19 cellular contexts compared by ENCODE assay signal in the genomic region with DNA sequence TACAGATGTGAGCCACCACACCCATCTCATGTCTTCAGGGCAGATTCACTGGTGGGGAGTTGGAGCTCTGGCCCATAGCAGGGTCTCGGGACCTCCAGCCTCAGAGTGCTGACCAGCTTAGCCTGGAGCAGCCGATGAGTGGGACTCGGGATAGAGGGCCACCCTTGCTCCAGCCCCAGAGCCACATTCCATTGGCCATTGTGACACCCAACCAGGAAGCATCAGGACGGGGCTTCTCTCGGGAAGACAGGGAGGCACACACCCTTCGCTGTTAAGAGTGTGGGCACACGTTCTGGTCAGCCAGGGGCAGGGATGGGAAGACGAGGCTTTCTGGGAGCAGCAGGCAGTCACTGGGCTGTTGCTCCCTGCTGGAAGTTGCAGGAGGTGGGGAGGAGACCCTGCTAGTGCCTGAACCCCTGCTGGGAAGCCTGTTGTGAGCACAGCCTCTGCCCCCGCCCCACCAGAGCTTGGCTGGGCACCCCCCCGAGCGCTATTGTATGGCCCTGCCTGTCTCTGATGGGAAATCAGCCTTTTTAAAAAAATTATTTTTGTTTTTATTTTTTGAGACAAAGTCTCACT. TPM values are rescaled to one million over a fixed set of nuclear protein-coding genes. Genes with fewer than 3 reads are reported as not detected.
DNase-seq lines count a peak whose midpoint lies in the region; ATAC-seq and TF ChIP-seq lines count a peak whose summit lies in the region.
"Had no signal": no experiment of that assay in that cellular context is flagged by ENCODE, and none has a peak within 500 bp of the region (broad histone marks: within the 10 kb centered on the region; RNA-seq: fewer than 3 reads in every experiment).

No MANE protein-coding gene starts in this region.

- H2AK5ac ChIP-seq in trophoblast cell (ENCODE audit: low read length), result peak overlapping the region; percentile 59

- no peak overlapping the region for H3K14ac ChIP-seq in trophoblast cell (ENCODE audit: low read length)

- H3K27me3 ChIP-seq in breast epithelium (peaks cover 0 to 15% of the 10 kb centered on the region in 2 donors), mammary epithelial cell (ENCODE audit: insufficient read depth, low read length) (no peaks in the 10 kb centered on the region), right cardiac atrium (ENCODE audit: control insufficient read depth, insufficient read depth) (no peaks in the 10 kb centered on the region), trophoblast cell (ENCODE audit: insufficient read depth, low read length) (no peaks in the 10 kb centered on the region), vagina (no peaks in the 10 kb centered on the region)

- H2BK12ac ChIP-seq in trophoblast cell (ENCODE audit: low read length), result no peak overlapping the region

- H3K79me2 ChIP-seq in mammary epithelial cell (ENCODE audit: insufficient read depth, low read length), result no peaks in the 10 kb centered on the region
- H3K79me2 ChIP-seq in trophoblast cell (ENCODE audit: control insufficient read depth, insufficient read depth, low read length, poor library complexity), result no peaks in the 10 kb centered on the region

- 65% methylated on average over 8 of the region's 11 CpGs for WGBS in mammary epithelial cell (ENCODE audit: low coverage, missing lambda C conversion rate)
- 43% methylated on average over 11 of the region's 11 CpGs for WGBS in right cardiac atrium
- no CpG with 5 or more reads among the region's 11 CpGs for WGBS in trophoblast cell (ENCODE audit: extremely low coverage, insufficient coverage, insufficient read length)

- DNase-seq in breast epithelium (ENCODE audit: low spot score in 2 of 2) (no peak), mammary epithelial cell (no peak), right cardiac atrium (peak in 2 of 3 donors; percentile 57 to 75), trophoblast cell (no peak), vagina (ENCODE audit: extremely low spot score in 2 of 2) (no peak), NCI-H82 (lab: John Stamatoyannopoulos, UW) (no peak)
- DNase-seq in activated naive CD4-positive, alpha-beta T cell treated with anti-CD3 and anti-CD28 coated beads, Interleukin-2, amount 50 U/mL, for 16 hours, result no peak
- DNase-seq: activated CD4-positive, alpha-beta T cell treated with anti-CD3 and anti-CD28 coated beads, Interleukin-2, amount 10 ng/mL, durations not matched to agents 24 days and 14 days; activated T-cell treated with anti-CD3 and anti-CD28 coated beads, Interleukin-2, amount 50 U/mL, for 1 hour; effector CD4-positive, alpha-beta T cell; GOT3; Kasumi-1; NCI-H2227 treated with DMSO at 0.1 percent for 48 hours; posterior cingulate gyrus; stimulated activated CD4-positive, alpha-beta T cell treated with anti-CD3 and anti-CD28 coated beads, Interleukin-15, amount 100 ng/mL, for 24 hours; T-helper 9 cell had no signal

- no peak overlapping the region for H3K18ac ChIP-seq in trophoblast cell (ENCODE audit: low read length)

- dilution Hi-C loops in mammary epithelial cell (cut with HindIII; ENCODE audit: low sequenced_read_pairs), result no loop called here

- H3K4me2 ChIP-seq in mammary epithelial cell (ENCODE audit: insufficient read depth, low read depth, low read length) (no peak overlapping the region), trophoblast cell (ENCODE audit: low read length) (no peak overlapping the region)

- peak overlapping the region; percentile 41 to 65 (median 44) for H3K4me3 ChIP-seq in breast epithelium
- H3K4me3 ChIP-seq in mammary epithelial cell (replicated peaks in 1 of 3; ENCODE audit: insufficient read depth in 1 of 3, low read depth in 2 of 3, low read length in 3 of 3), result no peak overlapping the region
- peak overlapping the region; percentile 86 for H3K4me3 ChIP-seq in right cardiac atrium (ENCODE audit: low read length)
- H3K4me3 ChIP-seq in trophoblast cell (ENCODE audit: low read depth, low read length), result no peak overlapping the region
- H3K4me3 ChIP-seq in vagina, result peak overlapping the region; percentile 44 to 51

- H3K79me1 ChIP-seq in trophoblast cell (ENCODE audit: low read length), result peaks cover 2% of the 10 kb centered on the region

- in situ Hi-C loops in mammary epithelial cell (cut with MboI; ENCODE audit: low sequenced_read_pairs in 2 of 2), result no loop called here

- H3K4ac ChIP-seq in trophoblast cell (ENCODE audit: low read depth, low read length), result no peak overlapping the region

- no peak overlapping the region for H2BK120ac ChIP-seq in trophoblast cell (ENCODE audit: insufficient read depth, low read length, poor library complexity)

- H3K4me1 ChIP-seq in breast epithelium, result no peaks in the 10 kb centered on the region
- no peaks in the 10 kb centered on the region for H3K4me1 ChIP-seq in mammary epithelial cell (ENCODE audit: insufficient read depth, low read length)
- peaks cover 2% of the 10 kb centered on the region for H3K4me1 ChIP-seq in right cardiac atrium (ENCODE audit: control insufficient read depth, insufficient read depth, low read length)
- H3K4me1 ChIP-seq in trophoblast cell (ENCODE audit: control insufficient read depth in 1 of 2, insufficient read depth in 2 of 2, low read length in 2 of 2), result peaks cover 16 to 22% of the 10 kb centered on the region in 2 experiments
- H3K4me1 ChIP-seq in vagina, result peaks cover 30% of the 10 kb centered on the region

- H3K23ac ChIP-seq in trophoblast cell (ENCODE audit: low read length), result no peak overlapping the region

- H3K27ac ChIP-seq in breast epithelium (no peak overlapping the region), mammary epithelial cell (ENCODE audit: insufficient read depth, low read depth, low read length) (no peak overlapping the region), right cardiac atrium (ENCODE audit: low read length) (peak overlapping the region; percentile 15), trophoblast cell (ENCODE audit: low read depth, low read length) (no peak overlapping the region), vagina (peak overlapping the region; percentile 50)
- H3K27ac ChIP-seq: 22Rv1 had no signal

- H3K9ac ChIP-seq in mammary epithelial cell (ENCODE audit: insufficient read depth, low read length) (no peak overlapping the region), trophoblast cell (ENCODE audit: low read length) (no peak overlapping the region)

- BruUV-seq in mammary epithelial cell (replicated peaks; lab: Mats Ljungman, UMichigan), result no TSS peak

- H4K20me1 ChIP-seq in mammary epithelial cell (ENCODE audit: insufficient read depth, low read length), result no peaks in the 10 kb centered on the region

- H3K36me3 ChIP-seq in breast epithelium, result no peaks in the 10 kb centered on the region
- H3K36me3 ChIP-seq in mammary epithelial cell (ENCODE audit: insufficient read depth, low read length), result no peaks in the 10 kb centered on the region
- no peaks in the 10 kb centered on the region for H3K36me3 ChIP-seq in trophoblast cell (ENCODE audit: control insufficient read depth in 1 of 2, insufficient read depth in 2 of 2, low read length in 2 of 2)
- no peaks in the 10 kb centered on the region for H3K36me3 ChIP-seq in vagina

- TF ChIP-seq CTCF in breast epithelium (IDR thresholded peaks at IDR 0.05) (no peak), mammary epithelial cell (conservative IDR thresholded peaks at IDR 0.05 in 1 of 2, IDR thresholded peaks at IDR 0.05 in 1 of 2; ENCODE audit: extremely low read depth in 1 of 2, insufficient read depth in 1 of 2, low read depth in 1 of 2, low read length in 2 of 2) (no peak), vagina (IDR thresholded peaks at IDR 0.05) (no peak)

- no peak overlapping the region for H4K12ac ChIP-seq in trophoblast cell (ENCODE audit: low read depth, low read length)

- CTCF ChIA-PET in mammary epithelial cell (lab: Charles Lee; ENCODE audit: low non-redundant PET), result no interaction called here

- no peak overlapping the region for H2BK5ac ChIP-seq in trophoblast cell (ENCODE audit: low read depth, low read length, poor library complexity)

- no peak overlapping the region for H4K91ac ChIP-seq in trophoblast cell (ENCODE audit: low read depth, low read length)

- no peak for TF ChIP-seq POLR2A in breast epithelium (IDR thresholded peaks at IDR 0.05)
- no peak for TF ChIP-seq POLR2A in vagina (IDR thresholded peaks at IDR 0.05)

- H4K8ac ChIP-seq in trophoblast cell (ENCODE audit: low read depth, low read length), result no peak overlapping the region

- intact Hi-C loops in breast epithelium (cut with DNase I; ENCODE audit: low total_unique reads), result no loop called here
- intact Hi-C loops in mammary epithelial cell (cut with micrococcal nuclease), result no loop called here
- intact Hi-C loops in right cardiac atrium (cut with DNase I), result no loop called here
- intact Hi-C loops in vagina (cut with DNase I), result no loop called here

- H3K9me3 ChIP-seq in breast epithelium, result no peaks in the 10 kb centered on the region
- peaks cover 17% of the 10 kb centered on the region for H3K9me3 ChIP-seq in mammary epithelial cell (replicated peaks; ENCODE audit: insufficient read depth, low read length)
- H3K9me3 ChIP-seq in right cardiac atrium (ENCODE audit: control insufficient read depth, low read length), result no peaks in the 10 kb centered on the region
- H3K9me3 ChIP-seq in trophoblast cell (ENCODE audit: insufficient read depth, low read depth, low read length), result peaks cover 5% of the 10 kb centered on the region
- H3K9me3 ChIP-seq in vagina, result no peaks in the 10 kb centered on the region

- ATAC-seq in right cardiac atrium, result peak; percentile 60 to 68
- no peak for ATAC-seq in GM21390 (IDR thresholded peaks at IDR 0.05; ENCODE audit: unreplicated experiment)
- ATAC-seq: activated naive CD4-positive, alpha-beta T cell treated with anti-CD3 and anti-CD28 coated beads, Interleukin-2, amount 50 U/mL, for 72 hours had no signal

- no peak overlapping the region for H2AFZ ChIP-seq in mammary epithelial cell (ENCODE audit: low read depth, low read length)
- no peak overlapping the region for H2AFZ ChIP-seq in trophoblast cell (ENCODE audit: insufficient read depth, low read length, poor library complexity)

RNA-seq across cellular contexts. Expression of gene ADGRD1, which starts 1.6 kb away (rescaled TPM):
- total RNA-seq in breast epithelium (10 to 100 TPM; 11.6 to 47.5 (median 18.7) TPM), mammary epithelial cell (not detected), right cardiac atrium (100 to 1,000 TPM; 188 to 386 (median 239) TPM), vagina (35.8 TPM)
- polyA plus RNA-seq in mammary epithelial cell (not detected), right cardiac atrium (50.0 TPM)
- not detected for polyA minus RNA-seq in mammary epithelial cell
- 0.36 and 0.76 TPM in 2 replicates for polyA plus RNA-seq in trophoblast cell (2013)

Comparison
In these comparisons a context has a peak if more than half of its experiments do, and no peak if none do; other contexts are left out.
1. H3K4me3 ChIP-seq: peak in breast epithelium (3 of 3), right cardiac atrium (single experiment) and vagina (2 of 2); none in mammary epithelial cell (0 of 3) and trophoblast cell (single experiment).
2. RNA of gene ADGRD1, which starts 1.6 kb away (total RNA-seq): 188 to 386 TPM in right cardiac atrium, 35.8 TPM in vagina (single experiment) and 11.6 to 47.5 TPM in breast epithelium; not detected in mammary epithelial cell; every median in the first group is over 10 times any median in the second.
3. DNase-seq: peak in right cardiac atrium (2 of 3); none in breast epithelium (0 of 2), mammary epithelial cell (single experiment), trophoblast cell (0 of 2), vagina (0 of 2), activated naive CD4-positive, alpha-beta T cell treated with anti-CD3 and anti-CD28 coated beads, Interleukin-2, amount 50 U/mL, for 16 hours (single experiment) and NCI-H82 (single experiment).
4. H3K27ac ChIP-seq: peak in right cardiac atrium (single experiment) and vagina (single experiment); none in breast epithelium (0 of 2), mammary epithelial cell (single experiment) and trophoblast cell (single experiment).